In genomic region chr17:38663125-38663751, GRCh38 we compare ENCODE assay signal across 8 cellular contexts. TPM values are rescaled to one million over a fixed set of nuclear protein-coding genes. Genes with fewer than 3 reads are reported as not detected.
DNase-seq lines count a peak whose midpoint lies in the region; ATAC-seq and TF ChIP-seq lines count a peak whose summit lies in the region.

No MANE protein-coding gene starts in this region.

- H3K27ac ChIP-seq in right atrium auricular region (no peak overlapping the region), sigmoid colon (no peak overlapping the region)

- intact Hi-C loops in sigmoid colon (cut with DNase I): loop anchor here (10.0 kb wide), 1 partner anchor 308 kb away; the partner anchor contains the start of gene SOCS7

- H3K36me3 Mint-ChIP-seq in activated naive CD8-positive, alpha-beta T cell treated with anti-CD3 and anti-CD28 coated beads, Interleukin-2, amount 50 U/mL, for 24 hours (ENCODE audit: low read depth): no peaks in the 10 kb centered on the region

- peak; percentile 86 for ATAC-seq in activated naive CD8-positive, alpha-beta T cell treated with anti-CD3 and anti-CD28 coated beads, Interleukin-2, amount 50 U/mL, for 24 hours
- ATAC-seq in HG03342 (IDR thresholded peaks at IDR 0.05; ENCODE audit: unreplicated experiment): no peak
- ATAC-seq in GM19452 (IDR thresholded peaks at IDR 0.05; ENCODE audit: unreplicated experiment): no peak

- no peaks in the 10 kb centered on the region for H3K36me3 ChIP-seq in MG63
- no peaks in the 10 kb centered on the region for H3K36me3 ChIP-seq in right atrium auricular region
- no peaks in the 10 kb centered on the region for H3K36me3 ChIP-seq in sigmoid colon

- H3K9me3 Mint-ChIP-seq in activated naive CD8-positive, alpha-beta T cell treated with anti-CD3 and anti-CD28 coated beads, Interleukin-2, amount 50 U/mL, for 24 hours: no peaks in the 10 kb centered on the region

- DNase-seq in ELF-1 (ENCODE audit: low read depth, low spot score): peak; percentile 94
- DNase-seq in MG63: peak; percentile 73
- peak; percentile 68 for DNase-seq in activated naive CD8-positive, alpha-beta T cell treated with anti-CD3 and anti-CD28 coated beads, Interleukin-2, amount 50 U/mL, for 24 hours
- DNase-seq in right atrium auricular region (ENCODE audit: low spot score): no peak
- DNase-seq in sigmoid colon: peak; percentile 62

- H3K4me3 Mint-ChIP-seq in activated naive CD8-positive, alpha-beta T cell treated with anti-CD3 and anti-CD28 coated beads, Interleukin-2, amount 50 U/mL, for 24 hours: no peak overlapping the region

- no peaks in the 10 kb centered on the region for H3K9me3 ChIP-seq in MG63
- H3K9me3 ChIP-seq in right atrium auricular region: no peaks in the 10 kb centered on the region
- H3K9me3 ChIP-seq in sigmoid colon: no peaks in the 10 kb centered on the region

- H3K4me3 ChIP-seq in MG63: no peak overlapping the region
- H3K4me3 ChIP-seq in right atrium auricular region: no peak overlapping the region
- no peak overlapping the region for H3K4me3 ChIP-seq in sigmoid colon

- H3K4me1 ChIP-seq in right atrium auricular region: no peaks in the 10 kb centered on the region
- no peaks in the 10 kb centered on the region for H3K4me1 ChIP-seq in sigmoid colon

- H3K4me1 Mint-ChIP-seq in activated naive CD8-positive, alpha-beta T cell treated with anti-CD3 and anti-CD28 coated beads, Interleukin-2, amount 50 U/mL, for 24 hours: peaks cover 6% of the 10 kb centered on the region

- H3K27ac Mint-ChIP-seq in activated naive CD8-positive, alpha-beta T cell treated with anti-CD3 and anti-CD28 coated beads, Interleukin-2, amount 50 U/mL, for 24 hours: no peak overlapping the region

- H3K27me3 Mint-ChIP-seq in activated naive CD8-positive, alpha-beta T cell treated with anti-CD3 and anti-CD28 coated beads, Interleukin-2, amount 50 U/mL, for 24 hours: peaks cover 33% of the 10 kb centered on the region

- TF ChIP-seq POLR2A in sigmoid colon (IDR thresholded peaks at IDR 0.05): no peak

- TF ChIP-seq EP300 in sigmoid colon (IDR thresholded peaks at IDR 0.05): no peak

- H3K27me3 ChIP-seq in MG63: no peaks in the 10 kb centered on the region; the same call in 1 of the 2 replicates
- H3K27me3 ChIP-seq in right atrium auricular region: no peaks in the 10 kb centered on the region
- no peaks in the 10 kb centered on the region for H3K27me3 ChIP-seq in sigmoid colon

- WGBS in sigmoid colon, 2 donors: 11 to 19% methylated on average over 9 of the region's 9 CpGs

- TF ChIP-seq CTCF in right atrium auricular region (IDR thresholded peaks at IDR 0.05) (peak; percentile 47 to 68), sigmoid colon (IDR thresholded peaks at IDR 0.05) (peak; percentile 27 to 54 (median 46))

TF ChIP-seq in PFSK-1, 5 proteins besides CTCF, POLR2A, EP300 and RAD21:
- TF ChIP-seq POLR2AphosphoS5 (IDR thresholded peaks at IDR 0.05; ENCODE audit: low read depth, low read length) (no peak), FOXP2 (optimal IDR thresholded peaks at IDR 0.05; ENCODE audit: borderline replicate concordance, extremely low read depth, extremely low read length, insufficient read depth) (peak; percentile 44)

RNA-seq across cellular contexts. Expression of gene EPOP, which starts 11.5 kb away (rescaled TPM):
- 6.4 and 7.9 TPM in 2 replicates for total RNA-seq in MG63 (2014; rRNA removed; shearing (Covaris generic); ENCODE audit: low replicate concordance)
- polyA plus RNA-seq in PFSK-1 (2012; ENCODE audit: insufficient read length, low read depth): 7.7 TPM
- total RNA-seq in right atrium auricular region (1 to 10 TPM in 1 of 2 donors, under 1 TPM in 1; 0.70 to 3.1 TPM), sigmoid colon (1 to 10 TPM in 2 of 4 donors, under 1 TPM in 2; 0.36 to 2.8 (median 1.3) TPM)
- polyA plus RNA-seq in sigmoid colon: 1 to 10 TPM in 1 of 3 donors, not detected in 2; 2.4 TPM

RNA-seq across cellular contexts. Expression of gene MLLT6, which starts 41.8 kb away (rescaled TPM):
- 11.7 and 17.5 TPM in 2 replicates for total RNA-seq in MG63 (2014; rRNA removed; shearing (Covaris generic); ENCODE audit: low replicate concordance)
- 44.6 TPM for polyA plus RNA-seq in PFSK-1 (2012; ENCODE audit: insufficient read length, low read depth)
- total RNA-seq in right atrium auricular region: 10 to 100 TPM; 38.6 to 71.6 TPM
- total RNA-seq in sigmoid colon: 10 to 100 TPM; 48.9 to 90.3 (median 69.9) TPM
- polyA plus RNA-seq in sigmoid colon: 10 to 100 TPM; 15.3 to 86.5 (median 16.2) TPM

RNA-seq across cellular contexts. Expression of gene SRCIN1, which starts 57.5 kb away (rescaled TPM):
- total RNA-seq in MG63 (2014; rRNA removed; shearing (Covaris generic); ENCODE audit: low replicate concordance): 0.05 and 0.07 TPM in 2 replicates
- 9.5 TPM for polyA plus RNA-seq in PFSK-1 (2012; ENCODE audit: insufficient read length, low read depth)
- total RNA-seq in right atrium auricular region (1 to 10 TPM in 1 of 2 donors, under 1 TPM in 1; 0.52 to 1.1 TPM), sigmoid colon (1 to 10 TPM in 3 of 4 donors, under 1 TPM in 1; 0.81 to 9.4 (median 1.7) TPM)
- 1 to 10 TPM in 2 of 3 donors, not detected in 1; 1.1 to 1.2 TPM for polyA plus RNA-seq in sigmoid colon
